ENCODE assay signal across 1 cellular context in the genomic region with DNA sequence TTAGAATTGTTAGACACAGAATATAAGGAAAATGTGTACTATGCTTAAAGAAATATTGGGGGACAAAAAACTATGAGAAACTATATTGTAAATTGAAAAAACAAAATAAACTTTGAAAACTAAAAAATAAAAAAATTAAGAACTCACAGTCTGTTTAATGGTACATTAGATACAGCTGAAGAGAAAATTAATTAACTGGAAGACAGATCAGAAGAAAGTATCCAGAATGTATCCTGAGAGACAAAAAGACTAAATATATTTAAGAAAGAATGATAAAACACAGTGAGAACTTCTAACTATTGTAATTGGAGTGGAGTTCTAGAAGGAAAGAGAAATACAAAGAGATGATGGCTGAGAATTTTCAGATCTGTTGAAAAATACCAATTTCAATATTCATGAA.
TF ChIP-seq lines count a peak whose summit lies in the region.

No MANE protein-coding gene starts in this region.

TF ChIP-seq in SK-N-SH, 30 proteins besides CTCF, POLR2A, EP300 and RAD21 (continued from another document):
- TF ChIP-seq, protein P1, sequence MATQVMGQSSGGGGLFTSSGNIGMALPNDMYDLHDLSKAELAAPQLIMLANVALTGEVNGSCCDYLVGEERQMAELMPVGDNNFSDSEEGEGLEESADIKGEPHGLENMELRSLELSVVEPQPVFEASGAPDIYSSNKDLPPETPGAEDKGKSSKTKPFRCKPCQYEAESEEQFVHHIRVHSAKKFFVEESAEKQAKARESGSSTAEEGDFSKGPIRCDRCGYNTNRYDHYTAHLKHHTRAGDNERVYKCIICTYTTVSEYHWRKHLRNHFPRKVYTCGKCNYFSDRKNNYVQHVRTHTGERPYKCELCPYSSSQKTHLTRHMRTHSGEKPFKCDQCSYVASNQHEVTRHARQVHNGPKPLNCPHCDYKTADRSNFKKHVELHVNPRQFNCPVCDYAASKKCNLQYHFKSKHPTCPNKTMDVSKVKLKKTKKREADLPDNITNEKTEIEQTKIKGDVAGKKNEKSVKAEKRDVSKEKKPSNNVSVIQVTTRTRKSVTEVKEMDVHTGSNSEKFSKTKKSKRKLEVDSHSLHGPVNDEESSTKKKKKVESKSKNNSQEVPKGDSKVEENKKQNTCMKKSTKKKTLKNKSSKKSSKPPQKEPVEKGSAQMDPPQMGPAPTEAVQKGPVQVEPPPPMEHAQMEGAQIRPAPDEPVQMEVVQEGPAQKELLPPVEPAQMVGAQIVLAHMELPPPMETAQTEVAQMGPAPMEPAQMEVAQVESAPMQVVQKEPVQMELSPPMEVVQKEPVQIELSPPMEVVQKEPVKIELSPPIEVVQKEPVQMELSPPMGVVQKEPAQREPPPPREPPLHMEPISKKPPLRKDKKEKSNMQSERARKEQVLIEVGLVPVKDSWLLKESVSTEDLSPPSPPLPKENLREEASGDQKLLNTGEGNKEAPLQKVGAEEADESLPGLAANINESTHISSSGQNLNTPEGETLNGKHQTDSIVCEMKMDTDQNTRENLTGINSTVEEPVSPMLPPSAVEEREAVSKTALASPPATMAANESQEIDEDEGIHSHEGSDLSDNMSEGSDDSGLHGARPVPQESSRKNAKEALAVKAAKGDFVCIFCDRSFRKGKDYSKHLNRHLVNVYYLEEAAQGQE (IDR thresholded peaks at IDR 0.05; ENCODE audit: low read depth, low read length), result no peak
- no peak for TF ChIP-seq CHD2 (IDR thresholded peaks at IDR 0.05; ENCODE audit: low read length, partially characterized antibody)
- TF ChIP-seq SMC3 (IDR thresholded peaks at IDR 0.05; ENCODE audit: low read depth, low read length), result no peak
- TF ChIP-seq FOSL2 (IDR thresholded peaks at IDR 0.05; ENCODE audit: borderline replicate concordance, low read depth), result no peak
- no peak for TF ChIP-seq MXI1 (IDR thresholded peaks at IDR 0.05; ENCODE audit: low read depth, low read length)
- no peak for TF ChIP-seq PBX3 (IDR thresholded peaks at IDR 0.05)
